8 cellular contexts compared by ENCODE assay signal in genomic region chr10:73782749-73783085, GRCh38. TPM values are rescaled to one million over a fixed set of nuclear protein-coding genes. Genes with fewer than 3 reads are reported as not detected.
A peak's percentile ranks its signal among the peaks of the same experiment; 100 is the strongest.
DNase-seq lines count a peak whose midpoint lies in the region; ATAC-seq and TF ChIP-seq lines count a peak whose summit lies in the region.

No MANE protein-coding gene starts in this region.

- POLR2A ChIA-PET in AG04449 (lab: Yijun Ruan, JAX) = interaction anchor here (0.7 to 3.3 kb wide), 2 partner anchors 10 to 16 kb away, joined by 3 to 25 read pairs; a partner anchor contains a TSS

- CTCF ChIA-PET in AG04449 (lab: Yijun Ruan, JAX) = interaction anchor here (1.0 to 3.0 kb wide), 4 partner anchors 8 to 97 kb away, joined by 3 to 13 read pairs (median 5); no protein-coding TSS in a partner anchor

- H3K27ac Mint-ChIP-seq in chondrocyte (ENCODE audit: unreplicated experiment) (peak overlapping the region; percentile 99), naive B cell (peak overlapping the region in 5 of 6 donors; percentile 45 to 99 (median 94))

- ATAC-seq in naive B cell (ENCODE audit: low read depth in 2 of 2) (no peak), GM21447 (IDR thresholded peaks at IDR 0.05; ENCODE audit: unreplicated experiment) (no peak)

- DNase-seq in AG04449 (ENCODE audit: low read depth, low spot score) (no peak), chondrocyte (ENCODE audit: low spot score) (no peak), naive B cell (no peak), SKM-1 (lab: John Stamatoyannopoulos, UW; ENCODE audit: unreplicated experiment) (no peak), NCI-H1092 treated with DMSO at 0.1 percent for 48 hours (lab: John Stamatoyannopoulos, UW) (no peak)
- no peak for DNase-seq in Jurkat, Clone E6-1 (ENCODE audit: low read depth, low spot score)
- no peak for DNase-seq in stimulated activated CD4-positive, alpha-beta T cell treated with anti-CD3 and anti-CD28 coated beads, Interleukin-15, amount 100 ng/mL, for 24 hours

- TF ChIP-seq CTCF in AG04449 (IDR thresholded peaks at IDR 0.05; ENCODE audit: insufficient read depth, low read length, missing control alignments) = no peak
- TF ChIP-seq CTCF in chondrocyte (IDR thresholded peaks at IDR 0.05) = no peak

- peak overlapping the region; percentile 87 for H3K4me3 ChIP-seq in AG04449 (ENCODE audit: low read depth, low read length)
- H3K4me3 ChIP-seq in Jurkat, Clone E6-1 (ENCODE audit: low read length) = peak overlapping the region; percentile 85

- H3K4me1 Mint-ChIP-seq in chondrocyte (ENCODE audit: low read depth) (peaks cover 57% of the 10 kb centered on the region), naive B cell (peaks cover 38 to 53% (median 50%) of the 10 kb centered on the region in 3 donors)

- H3K36me3 Mint-ChIP-seq in chondrocyte (ENCODE audit: low read depth) (peaks cover 6% of the 10 kb centered on the region), naive B cell (no peaks in the 10 kb centered on the region)

- no peaks in the 10 kb centered on the region for H3K9me3 Mint-ChIP-seq in chondrocyte (ENCODE audit: low read depth)
- H3K9me3 Mint-ChIP-seq in naive B cell = no peaks in the 10 kb centered on the region

- H3K4me3 Mint-ChIP-seq in chondrocyte (ENCODE audit: unreplicated experiment) = peak overlapping the region; percentile 98
- peak overlapping the region; percentile 91 to 100 (median 99) for H3K4me3 Mint-ChIP-seq in naive B cell

- no peaks in the 10 kb centered on the region for H3K27me3 Mint-ChIP-seq in chondrocyte (ENCODE audit: low read depth)
- no peaks in the 10 kb centered on the region for H3K27me3 Mint-ChIP-seq in naive B cell

RNA-seq across cellular contexts. Expression of gene CHCHD1, which starts 0.9 kb away (rescaled TPM):
- 85.9 TPM for polyA plus RNA-seq in Jurkat, Clone E6-1 (2012; ENCODE audit: insufficient read depth, insufficient read length)
- 14.8 to 27.5 TPM (median 17.4 TPM) in 3 replicates for total RNA-seq in chondrocyte
- 10 to 100 TPM; 17.6 to 54.5 (median 39.6) TPM for polyA plus RNA-seq in naive B cell (ENCODE audit: low read depth in 6 of 6)

RNA-seq across cellular contexts. Expression of gene ZSWIM8, which starts 2.7 kb away (rescaled TPM):
- polyA plus RNA-seq in Jurkat, Clone E6-1 (2012; ENCODE audit: insufficient read depth, insufficient read length) = 28.1 TPM
- total RNA-seq in chondrocyte = 102 to 124 TPM (median 117 TPM) in 3 replicates
- polyA plus RNA-seq in naive B cell (ENCODE audit: low read depth in 6 of 6) = 10 to 100 TPM in 5 of 6 donors, 1 to 10 TPM in 1; 4.3 to 21.7 (median 15.8) TPM

RNA-seq across cellular contexts. Expression of gene NDST2, which starts 28.7 kb away (rescaled TPM):
- polyA plus RNA-seq in Jurkat, Clone E6-1 (2012; ENCODE audit: insufficient read depth, insufficient read length) = 39.4 TPM
- 24.4 to 29.0 TPM (median 27.3 TPM) in 3 replicates for total RNA-seq in chondrocyte
- polyA plus RNA-seq in naive B cell (ENCODE audit: low read depth in 6 of 6) = 10 to 100 TPM in 5 of 6 donors, 1 to 10 TPM in 1; 6.2 to 29.8 (median 16.4) TPM

RNA-seq across cellular contexts. Expression of gene SEC24C, which starts 38.5 kb away (rescaled TPM):
- polyA plus RNA-seq in Jurkat, Clone E6-1 (2012; ENCODE audit: insufficient read depth, insufficient read length) = 35.0 TPM
- total RNA-seq in chondrocyte = 54.0 to 69.1 TPM (median 55.6 TPM) in 3 replicates
- polyA plus RNA-seq in naive B cell (ENCODE audit: low read depth in 6 of 6) = 10 to 100 TPM; 20.3 to 39.4 (median 28.2) TPM
